8 cellular contexts compared by ENCODE assay signal in the genomic region with DNA sequence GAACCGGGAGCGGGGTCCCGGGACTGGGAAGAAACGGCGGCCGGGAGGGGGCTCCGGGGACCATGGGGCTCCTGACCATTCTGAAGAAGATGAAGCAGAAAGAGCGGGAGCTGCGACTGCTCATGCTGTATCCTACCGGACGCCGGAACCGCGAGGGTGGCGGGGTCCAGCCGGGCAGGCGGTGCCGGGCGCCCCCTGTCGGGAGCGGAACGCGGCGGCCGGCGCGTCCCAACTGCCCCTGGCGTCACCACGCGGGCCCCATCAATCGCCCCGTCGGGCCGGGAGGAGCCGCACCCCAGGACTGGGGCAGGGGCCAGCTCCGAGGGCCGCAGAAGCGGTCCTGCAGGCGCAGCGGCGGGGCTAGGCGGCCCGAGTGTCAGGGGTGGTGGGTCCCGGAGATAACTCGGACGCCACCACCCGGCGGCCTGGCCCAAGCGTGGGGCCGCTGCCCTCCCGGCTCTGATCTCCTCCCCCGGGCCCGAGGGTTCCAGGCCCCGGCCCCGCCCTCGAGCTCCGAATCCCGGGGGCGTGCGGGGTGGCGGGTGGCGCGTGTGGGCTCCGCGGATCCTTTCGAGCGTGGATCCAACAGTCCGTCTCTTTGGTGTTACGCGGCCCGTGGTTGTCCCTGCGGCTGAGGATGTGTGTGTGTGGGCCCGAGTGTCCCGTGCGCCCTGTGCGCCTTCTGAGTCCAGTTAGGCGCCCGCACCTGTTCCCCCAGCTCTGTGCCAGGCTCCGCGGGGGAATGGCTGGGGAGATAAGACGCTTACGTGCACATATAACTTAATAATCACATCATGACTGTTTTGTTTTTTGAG. TPM values are rescaled to one million over a fixed set of nuclear protein-coding genes. Genes with fewer than 3 reads are reported as not detected.
DNase-seq lines count a peak whose midpoint lies in the region; ATAC-seq lines count a peak whose summit lies in the region.

Gene ARL2, plus strand, starts transcription at position 15 of the 815 bp plus-strand sequence. Its CDS starts 48 bp downstream, at position 63.

- H3K4me3 Mint-ChIP-seq in activated naive CD4-positive, alpha-beta T cell treated with anti-CD3 and anti-CD28 coated beads, Interleukin-2, amount 50 U/mL, for 24 hours = peak within 1 kb of the TSS; percentile 91

- DNase-seq in AML-193 (lab: John Stamatoyannopoulos, UW) = peak; percentile 60 to 75
- peak; percentile 43 for DNase-seq in OCI-M2 (lab: John Stamatoyannopoulos, UW; ENCODE audit: unreplicated experiment)
- DNase-seq in cardiac septum (ENCODE audit: low spot score) = peak; percentile 82
- no peak for DNase-seq in sciatic nerve (ENCODE audit: low spot score)
- no peak for DNase-seq in NCI-H1092 (lab: John Stamatoyannopoulos, UW)

- no peaks in the 10 kb centered on the region for H3K27me3 Mint-ChIP-seq in activated naive CD4-positive, alpha-beta T cell treated with anti-CD3 and anti-CD28 coated beads, Interleukin-2, amount 50 U/mL, for 24 hours

- peak within 1 kb of the TSS; percentile 95 for H3K27ac Mint-ChIP-seq in activated naive CD4-positive, alpha-beta T cell treated with anti-CD3 and anti-CD28 coated beads, Interleukin-2, amount 50 U/mL, for 24 hours

- no peaks in the 10 kb centered on the region for H3K9me3 Mint-ChIP-seq in activated naive CD4-positive, alpha-beta T cell treated with anti-CD3 and anti-CD28 coated beads, Interleukin-2, amount 50 U/mL, for 24 hours

- peaks cover 7% of the 10 kb centered on the region for H3K36me3 Mint-ChIP-seq in activated naive CD4-positive, alpha-beta T cell treated with anti-CD3 and anti-CD28 coated beads, Interleukin-2, amount 50 U/mL, for 24 hours

- peaks cover 28% of the 10 kb centered on the region for H3K4me1 Mint-ChIP-seq in activated naive CD4-positive, alpha-beta T cell treated with anti-CD3 and anti-CD28 coated beads, Interleukin-2, amount 50 U/mL, for 24 hours

- intact Hi-C loops in cardiac septum (cut with DNase I) = loop anchor here (5.0 kb wide), 3 partner anchors 87 to 167 kb away; partner anchors contain the start of gene ZNHIT2
- intact Hi-C loops in sciatic nerve (cut with DNase I) = loop anchor here (10.0 kb wide), 2 partner anchors 100 kb away; partner anchors contain the start of genes ATG2A, TM7SF2 and ZNHIT2

- ATAC-seq in GM18517 (IDR thresholded peaks at IDR 0.05; ENCODE audit: unreplicated experiment) (peak; percentile 62), HG02970 (IDR thresholded peaks at IDR 0.05; ENCODE audit: low FRiP score, unreplicated experiment) (peak; percentile 63), sciatic nerve (peak; percentile 69)

RNA-seq across cellular contexts. Expression of gene ARL2, which starts in this region (rescaled TPM):
- 120 TPM for total RNA-seq in cardiac septum
- 130 TPM for total RNA-seq in sciatic nerve

Comparison
In these comparisons a context has a peak if more than half of its experiments do, and no peak if none do; other contexts are left out.
1. DNase-seq: peak in AML-193 (2 of 2), OCI-M2 (single experiment) and cardiac septum (single experiment); none in sciatic nerve (single experiment) and NCI-H1092 (single experiment).
2. Peak in every context shown above with its lines, with median percentiles within 50 percentile points of each other: ATAC-seq.